In genomic region chr4:87931932-87932331, GRCh38 we compare ENCODE assay signal across 37 cellular contexts. TPM values are rescaled to one million over a fixed set of nuclear protein-coding genes. Genes with fewer than 3 reads are reported as not detected.
"Had no signal": no experiment of that assay in that cellular context is flagged by ENCODE, and none has a peak within 500 bp of the region (broad histone marks: within the 10 kb centered on the region; RNA-seq: fewer than 3 reads in every experiment).

No MANE protein-coding gene starts in this region.

- H3K4me1 ChIP-seq: ascending aorta had no signal

- FAIRE-seq: bronchial epithelial cell, TTC549 had no signal

- H3K27me3 Mint-ChIP-seq: brain had no signal

- H3K36me3 Mint-ChIP-seq: activated CD8-positive, alpha-beta memory T cell treated with anti-CD3 and anti-CD28 coated beads, Interleukin-2, amount 10 ng/mL, durations not matched to agents 7 days and 5 days; activated naive CD4-positive, alpha-beta T cell treated with anti-CD3 and anti-CD28 coated beads, Interleukin-2, amount 10 ng/mL, durations not matched to agents 7 days and 5 days; activated naive CD4-positive, alpha-beta T cell treated with anti-CD3 and anti-CD28 coated beads, Interleukin-2, amount 50 U/mL, for 24 hours; activated naive CD8-positive, alpha-beta T cell; activated naive CD8-positive, alpha-beta T cell treated with anti-CD3 and anti-CD28 coated beads, Interleukin-2, amount 10 ng/mL, durations not matched to agents 7 days and 5 days; brain had no signal

- H3K9me3 Mint-ChIP-seq: activated CD4-positive, alpha-beta memory T cell treated with anti-CD3 and anti-CD28 coated beads, Interleukin-2, amount 10 ng/mL, durations not matched to agents 7 days and 5 days; activated naive CD4-positive, alpha-beta T cell treated with anti-CD3 and anti-CD28 coated beads, Interleukin-2, amount 10 ng/mL, durations not matched to agents 7 days and 5 days; activated naive CD8-positive, alpha-beta T cell treated with anti-CD3 and anti-CD28 coated beads, Interleukin-2, amount 10 ng/mL, durations not matched to agents 7 days and 5 days; activated naive CD8-positive, alpha-beta T cell treated with anti-CD3 and anti-CD28 coated beads, Interleukin-2, amount 50 U/mL, for 24 hours; activated T-cell treated with anti-CD3 and anti-CD28 coated beads, Interleukin-2, amount 50 U/mL, for 24 hours had no signal

- H3K27me3 ChIP-seq: ascending aorta, cardiac muscle cell had no signal

- H3K4me3 Mint-ChIP-seq: activated CD4-positive, alpha-beta memory T cell treated with anti-CD3 and anti-CD28 coated beads, Interleukin-2, amount 10 ng/mL, durations not matched to agents 7 days and 5 days; activated CD4-positive, alpha-beta T cell treated with anti-CD3 and anti-CD28 coated beads for 36 hours; activated CD4-positive, alpha-beta T cell treated with anti-CD3 and anti-CD28 coated beads, Interleukin-2, amount 10 ng/mL, durations not matched to agents 7 days and 5 days; activated CD8-positive, alpha-beta memory T cell treated with anti-CD3 and anti-CD28 coated beads, Interleukin-2, amount 10 ng/mL, durations not matched to agents 7 days and 5 days; activated CD8-positive, alpha-beta T cell treated with anti-CD3 and anti-CD28 coated beads, Interleukin-2, amount 10 ng/mL, durations not matched to agents 7 days and 5 days; activated naive CD4-positive, alpha-beta T cell treated with anti-CD3 and anti-CD28 coated beads, Interleukin-2, amount 10 ng/mL, durations not matched to agents 7 days and 5 days; activated naive CD4-positive, alpha-beta T cell treated with anti-CD3 and anti-CD28 coated beads, Interleukin-2, amount 50 U/mL, for 24 hours; activated naive CD8-positive, alpha-beta T cell; activated naive CD8-positive, alpha-beta T cell treated with anti-CD3 and anti-CD28 coated beads, Interleukin-2, amount 10 ng/mL, durations not matched to agents 7 days and 5 days; activated naive CD8-positive, alpha-beta T cell treated with anti-CD3 and anti-CD28 coated beads, Interleukin-2, amount 50 U/mL, for 24 hours; activated T-cell treated with anti-CD3 and anti-CD28 coated beads, Interleukin-2, amount 50 U/mL, for 24 hours; brain; central memory CD8-positive, alpha-beta T cell; T-helper 2 cell treated with Interferon-gamma antibody and Interleukin-4, amounts not matched to agents 5 μg/mL and 100 μg/mL, for 36 hours had no signal

- H3K27ac ChIP-seq: ascending aorta, cardiac muscle cell, VCaP had no signal

- H3K27ac Mint-ChIP-seq: activated CD4-positive, alpha-beta memory T cell treated with anti-CD3 and anti-CD28 coated beads, Interleukin-2, amount 10 ng/mL, durations not matched to agents 7 days and 5 days; activated CD4-positive, alpha-beta T cell treated with anti-CD3 and anti-CD28 coated beads for 36 hours; activated CD4-positive, alpha-beta T cell treated with anti-CD3 and anti-CD28 coated beads, Interleukin-2, amount 10 ng/mL, durations not matched to agents 7 days and 5 days; activated CD8-positive, alpha-beta memory T cell treated with anti-CD3 and anti-CD28 coated beads, Interleukin-2, amount 10 ng/mL, durations not matched to agents 7 days and 5 days; activated CD8-positive, alpha-beta T cell treated with anti-CD3 and anti-CD28 coated beads, Interleukin-2, amount 10 ng/mL, durations not matched to agents 7 days and 5 days; activated naive CD4-positive, alpha-beta T cell treated with anti-CD3 and anti-CD28 coated beads, Interleukin-2, amount 10 ng/mL, durations not matched to agents 7 days and 5 days; activated naive CD4-positive, alpha-beta T cell treated with anti-CD3 and anti-CD28 coated beads, Interleukin-2, amount 50 U/mL, for 24 hours; activated naive CD8-positive, alpha-beta T cell; activated naive CD8-positive, alpha-beta T cell treated with anti-CD3 and anti-CD28 coated beads, Interleukin-2, amount 10 ng/mL, durations not matched to agents 7 days and 5 days; activated naive CD8-positive, alpha-beta T cell treated with anti-CD3 and anti-CD28 coated beads, Interleukin-2, amount 50 U/mL, for 24 hours; activated T-cell treated with anti-CD3 and anti-CD28 coated beads, Interleukin-2, amount 50 U/mL, for 24 hours; activated T-helper 2 cell treated with anti-CD3 and anti-CD28 coated beads, Interferon-gamma antibody, Interleukin-2, Interleukin-4, amounts not matched to agents 10 μg/mL and 5 μg/mL and 100 μg/mL, durations not matched to agents 14 hours and 24 hours and 36 hours; brain; T-helper 2 cell treated with Interferon-gamma antibody and Interleukin-4, amounts not matched to agents 5 μg/mL and 100 μg/mL, for 36 hours had no signal

- H3K4me1 Mint-ChIP-seq: activated CD4-positive, alpha-beta memory T cell treated with anti-CD3 and anti-CD28 coated beads, Interleukin-2, amount 10 ng/mL, durations not matched to agents 7 days and 5 days; activated CD4-positive, alpha-beta T cell treated with anti-CD3 and anti-CD28 coated beads for 36 hours; activated CD4-positive, alpha-beta T cell treated with anti-CD3 and anti-CD28 coated beads, Interleukin-2, amount 10 ng/mL, durations not matched to agents 7 days and 5 days; activated CD8-positive, alpha-beta memory T cell treated with anti-CD3 and anti-CD28 coated beads, Interleukin-2, amount 10 ng/mL, durations not matched to agents 7 days and 5 days; activated naive CD4-positive, alpha-beta T cell treated with anti-CD3 and anti-CD28 coated beads, Interleukin-2, amount 10 ng/mL, durations not matched to agents 7 days and 5 days; activated naive CD4-positive, alpha-beta T cell treated with anti-CD3 and anti-CD28 coated beads, Interleukin-2, amount 50 U/mL, for 24 hours; activated naive CD8-positive, alpha-beta T cell treated with anti-CD3 and anti-CD28 coated beads, Interleukin-2, amount 10 ng/mL, durations not matched to agents 7 days and 5 days; activated naive CD8-positive, alpha-beta T cell treated with anti-CD3 and anti-CD28 coated beads, Interleukin-2, amount 50 U/mL, for 24 hours; brain; central memory CD8-positive, alpha-beta T cell had no signal

- ATAC-seq: activated CD4-positive, alpha-beta T cell treated with anti-CD3 and anti-CD28 coated beads for 36 hours; activated CD4-positive, CD25-positive, alpha-beta regulatory T cell treated with anti-CD3 and anti-CD28 coated beads, Interleukin-2, amount 50 U/mL, for 24 hours; activated CD8-positive, alpha-beta memory T cell treated with anti-CD3 and anti-CD28 coated beads, Interleukin-2, amount 10 ng/mL, durations not matched to agents 7 days and 5 days; activated CD8-positive, alpha-beta T cell treated with anti-CD3 and anti-CD28 coated beads, Interleukin-2, amount 10 ng/mL, durations not matched to agents 7 days and 5 days; activated naive CD8-positive, alpha-beta T cell treated with anti-CD3 and anti-CD28 coated beads, Interleukin-2, amount 50 U/mL, for 24 hours had no signal

- H3K4me3 ChIP-seq: ascending aorta, cardiac muscle cell had no signal

- H3K36me3 ChIP-seq: ascending aorta, cardiac muscle cell had no signal

- DNase-seq: activated CD4-positive, alpha-beta memory T cell treated with anti-CD3 and anti-CD28 coated beads, Interleukin-2, amount 10 ng/mL, durations not matched to agents 7 days and 5 days; activated CD4-positive, alpha-beta T cell treated with anti-CD3 and anti-CD28 coated beads for 1 hour; activated CD4-positive, alpha-beta T cell treated with anti-CD3 and anti-CD28 coated beads for 36 hours; activated CD4-positive, alpha-beta T cell treated with anti-CD3 and anti-CD28 coated beads for 48 hours; activated CD4-positive, alpha-beta T cell treated with anti-CD3 and anti-CD28 coated beads, Interleukin-2, amount 10 ng/mL, durations not matched to agents 7 days and 5 days; activated CD4-positive, alpha-beta T cell treated with anti-CD3 and anti-CD28 coated beads, Interleukin-2, amount 50 U/mL, for 48 hours; activated CD4-positive, CD25-positive, alpha-beta regulatory T cell; activated CD8-positive, alpha-beta memory T cell treated with anti-CD3 and anti-CD28 coated beads for 24 hours; activated CD8-positive, alpha-beta memory T cell treated with anti-CD3 and anti-CD28 coated beads, Interleukin-2, amount 10 ng/mL, durations not matched to agents 7 days and 5 days; activated CD8-positive, alpha-beta memory T cell treated with anti-CD3 and anti-CD28 coated beads, Interleukin-2, amount 50 U/mL, for 48 hours; activated CD8-positive, alpha-beta T cell treated with anti-CD3 and anti-CD28 coated beads, Interleukin-2, amount 10 ng/mL, durations not matched to agents 7 days and 5 days; activated effector memory CD4-positive, alpha-beta T cell treated with Interleukin-2 at 50 U/mL for 16 hours; activated gamma-delta T cell; activated naive CD4-positive, alpha-beta T cell treated with anti-CD3 and anti-CD28 coated beads, Interleukin-2, amount 10 ng/mL, durations not matched to agents 7 days and 5 days; activated naive CD4-positive, alpha-beta T cell treated with Interleukin-2 at 50 U/mL for 16 hours; activated naive CD8-positive, alpha-beta T cell treated with anti-CD3 and anti-CD28 coated beads, Interleukin-2, amount 10 ng/mL, durations not matched to agents 7 days and 5 days; activated naive CD8-positive, alpha-beta T cell treated with anti-CD3 and anti-CD28 coated beads, Interleukin-2, amount 50 U/mL, for 24 hours; activated T-cell treated with anti-CD3 and anti-CD28 coated beads, Interleukin-2, amount 50 U/mL, for 24 hours; activated T-cell treated with anti-CD3 and anti-CD28 coated beads, Interleukin-2, amount 50 U/mL, for 48 hours; amygdala; anterior cingulate cortex; caudate nucleus; cerebellar nuclear complex; T-helper 2 cell; T-helper 9 cell had no signal

RNA-seq across cellular contexts. Expression of gene SPP1, which starts 43.6 kb away (rescaled TPM):
- total RNA-seq: activated CD4-positive, alpha-beta T cell treated with anti-CD3 and anti-CD28 coated beads for 36 hours; activated CD8-positive, alpha-beta T cell treated with anti-CD3 and anti-CD28 coated beads, Interleukin-2, amount 10 ng/mL, durations not matched to agents 7 days and 5 days; bronchial epithelial cell had no signal
